ENCODE assay signal across 9 cellular contexts in the genomic region with DNA sequence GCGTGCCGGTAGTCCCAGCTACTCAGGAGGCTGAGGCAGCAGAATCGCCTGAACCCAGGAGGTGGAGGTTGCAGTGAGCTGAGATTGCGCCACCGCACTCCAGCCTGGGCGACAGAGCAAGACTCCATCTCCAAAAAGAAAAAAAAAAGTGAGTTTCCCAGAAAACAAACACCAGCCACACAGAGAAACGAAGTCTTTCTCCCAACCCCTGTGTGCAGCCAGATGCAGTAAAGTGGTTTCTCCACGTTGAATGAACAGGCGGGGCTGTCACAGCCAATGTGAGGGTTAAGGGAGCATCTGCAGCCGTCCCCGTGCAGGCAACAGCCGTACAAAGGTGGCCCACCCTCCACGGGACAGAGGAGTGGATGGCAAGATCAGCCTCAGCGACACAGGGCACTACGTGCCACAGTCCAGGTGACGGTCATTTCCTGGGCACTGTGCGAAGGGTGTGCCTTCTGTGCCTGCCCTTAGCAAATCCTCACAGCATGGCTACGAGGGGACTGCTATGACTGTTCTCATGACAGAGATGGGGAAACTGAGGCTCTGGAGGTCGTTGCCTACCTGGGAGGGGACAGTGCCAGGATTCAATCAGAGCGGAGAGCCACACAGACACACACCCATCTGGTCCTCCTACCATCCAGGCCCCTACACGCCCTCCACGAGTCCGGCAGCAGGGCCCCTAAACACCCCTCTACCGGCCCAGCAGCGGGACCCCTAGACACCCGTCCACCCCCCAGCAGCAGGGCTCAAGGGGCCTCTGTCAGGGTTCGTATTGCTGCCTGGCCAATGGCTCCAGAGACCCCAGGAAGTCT. TPM values are rescaled to one million over a fixed set of nuclear protein-coding genes. Genes with fewer than 3 reads are reported as not detected.
DNase-seq lines count a peak whose midpoint lies in the region; ATAC-seq, FAIRE-seq and TF ChIP-seq lines count a peak whose summit lies in the region.
"Had no signal": no experiment of that assay in that cellular context is flagged by ENCODE, and none has a peak within 500 bp of the region (broad histone marks: within the 10 kb centered on the region; RNA-seq: fewer than 3 reads in every experiment).

No MANE protein-coding gene starts in this region.

- H3K79me2 ChIP-seq in smooth muscle cell (ENCODE audit: low read depth): peaks cover 69% of the 10 kb centered on the region

- peak overlapping the region; percentile 99 for H3K4me2 ChIP-seq in smooth muscle cell

- intact Hi-C loops in kidney (cut with DNase I): no loop called here

- FAIRE-seq in kidney (lab: Jason Lieb, UNC) (no peak), RCC 7860 (lab: Jason Lieb, UNC) (no peak)

- peaks cover 74% of the 10 kb centered on the region for H4K20me1 ChIP-seq in smooth muscle cell (ENCODE audit: low read depth)

- H3K4me1 ChIP-seq in kidney (ENCODE audit: control insufficient read depth in 1 of 2, insufficient read depth in 1 of 2, low read depth in 1 of 2, low read length in 2 of 2): peaks cover 13 to 28% of the 10 kb centered on the region in 2 donors
- peaks cover 18% of the 10 kb centered on the region for H3K4me1 ChIP-seq in smooth muscle cell (ENCODE audit: low read depth)
- no peaks in the 10 kb centered on the region for H3K4me1 ChIP-seq in foreskin keratinocyte

- 82% methylated on average over 26 of the region's 27 CpGs for WGBS in smooth muscle cell (ENCODE audit: low lambda C conversion rate)

- no peak for ATAC-seq in foreskin keratinocyte

- H3K9me3 ChIP-seq in kidney (ENCODE audit: control insufficient read depth in 1 of 2, low read length in 2 of 2) (no peaks in the 10 kb centered on the region), smooth muscle cell (replicated peaks; ENCODE audit: low read depth) (no peaks in the 10 kb centered on the region)

- no peak overlapping the region for H2AFZ ChIP-seq in smooth muscle cell (ENCODE audit: low read depth)

- H3K36me3 ChIP-seq in kidney (ENCODE audit: control insufficient read depth in 1 of 2, insufficient read depth in 2 of 2, low read length in 2 of 2) (no peaks in the 10 kb centered on the region), smooth muscle cell (ENCODE audit: low read depth) (no peaks in the 10 kb centered on the region)

- H3K27ac ChIP-seq in kidney (ENCODE audit: low read depth in 2 of 2, low read length in 2 of 2) (peak overlapping the region; percentile 28 to 92), smooth muscle cell (ENCODE audit: low read depth) (peak overlapping the region; percentile 79), foreskin keratinocyte (no peak overlapping the region)

- peak overlapping the region in 1 of 2 donors; percentile 61 for H3K9ac ChIP-seq in kidney (ENCODE audit: low read length in 2 of 2)
- peak overlapping the region; percentile 69 for H3K9ac ChIP-seq in smooth muscle cell (ENCODE audit: low read depth)

- H3K4me3 ChIP-seq in WI38 (ENCODE audit: low read depth, low read length) (peak overlapping the region; percentile 79), kidney (ENCODE audit: low read length in 2 of 2) (peak overlapping the region; percentile 42 to 71), smooth muscle cell (peak overlapping the region; percentile 90)

- H3K27me3 ChIP-seq in smooth muscle cell (ENCODE audit: low read depth): no peaks in the 10 kb centered on the region
- H3K27me3 ChIP-seq in foreskin keratinocyte: no peaks in the 10 kb centered on the region

- no peak for TF ChIP-seq CTCF in WI38 (IDR thresholded peaks at IDR 0.05; ENCODE audit: low read depth, low read length)
- TF ChIP-seq CTCF in kidney (IDR thresholded peaks at IDR 0.05; ENCODE audit: borderline replicate concordance, extremely low read depth, insufficient read depth): no peak
- no peak for TF ChIP-seq CTCF in smooth muscle cell (IDR thresholded peaks at IDR 0.05; ENCODE audit: borderline replicate concordance, insufficient read depth, poor library complexity, severe bottlenecking)
- no peak for TF ChIP-seq CTCF in foreskin keratinocyte (conservative IDR thresholded peaks at IDR 0.05)

- no peaks in the 10 kb centered on the region for H3F3A ChIP-seq in smooth muscle cell (ENCODE audit: low read depth)

- peak; percentile 11 for DNase-seq in DMS79 treated with DMSO at 0.1 percent for 48 hours (lab: John Stamatoyannopoulos, UW)
- DNase-seq in DMS79 (lab: John Stamatoyannopoulos, UW): no peak
- DNase-seq in kidney: peak; percentile 67
- no peak for DNase-seq in smooth muscle cell (lab: John Stamatoyannopoulos, UW; ENCODE audit: unreplicated experiment)
- no peak for DNase-seq in foreskin keratinocyte
- no peak for DNase-seq in RCC 7860 (ENCODE audit: low spot score)
- DNase-seq in NCI-H526 (lab: John Stamatoyannopoulos, UW): no peak
- DNase-seq: RPMI8226 had no signal

RNA-seq across cellular contexts. Expression of a gene that starts 2.4 kb away (rescaled TPM):
- total RNA-seq in kidney (47.1 TPM), smooth muscle cell (26.2 and 27.4 TPM in 2 replicates), foreskin keratinocyte (31.8 and 45.1 TPM in 2 replicates)
- polyA plus RNA-seq in kidney (ENCODE audit: insufficient read depth, low read depth, low replicate concordance) (22.3 TPM), smooth muscle cell (35.3 and 59.4 TPM in 2 replicates), foreskin keratinocyte (19.4 and 24.1 TPM in 2 replicates)

RNA-seq across cellular contexts. Expression of a gene that starts 35.5 kb away (rescaled TPM):
- total RNA-seq in kidney (24.4 TPM), smooth muscle cell (10.9 and 16.1 TPM in 2 replicates), foreskin keratinocyte (15.7 and 17.0 TPM in 2 replicates)
- polyA plus RNA-seq in kidney (ENCODE audit: insufficient read depth, low read depth, low replicate concordance) (16.5 TPM), smooth muscle cell (16.0 and 17.8 TPM in 2 replicates), foreskin keratinocyte (12.0 and 13.7 TPM in 2 replicates)

Comparison
In these comparisons a context has a peak if more than half of its experiments do, and no peak if none do; other contexts are left out.
1. DNase-seq: peak in DMS79 treated with DMSO at 0.1 percent for 48 hours (single experiment) and kidney (single experiment); none in DMS79 (single experiment), smooth muscle cell (single experiment), foreskin keratinocyte (0 of 2), RCC 7860 (single experiment) and NCI-H526 (0 of 2).
2. Peak in every context shown above with its lines, with median percentiles within 50 percentile points of each other: H3K4me3 ChIP-seq.